Comparison of ENCODE assay signal across 9 cellular contexts in genomic region chr5:72234265-72234700, GRCh38.
DNase-seq lines count a peak whose midpoint lies in the region; ATAC-seq and TF ChIP-seq lines count a peak whose summit lies in the region.
"Had no signal": no experiment of that assay in that cellular context is flagged by ENCODE, and none has a peak within 500 bp of the region (broad histone marks: within the 10 kb centered on the region; RNA-seq: fewer than 3 reads in every experiment).

No MANE protein-coding gene starts in this region.

- H3K4ac ChIP-seq in IMR-90 (ENCODE audit: low read depth, low read length) = no peak overlapping the region

- no peak overlapping the region for H2BK15ac ChIP-seq in IMR-90 (ENCODE audit: low read depth, low read length)

- TF ChIP-seq CTCF in IMR-90 (conservative IDR thresholded peaks at IDR 0.05; ENCODE audit: low read depth, low read length) = no peak

- ATAC-seq in activated CD4-positive, alpha-beta T cell treated with anti-CD3 and anti-CD28 coated beads for 36 hours = peak; percentile 94
- ATAC-seq in GM21723 (IDR thresholded peaks at IDR 0.05; ENCODE audit: unreplicated experiment) = peak; percentile 87
- ATAC-seq in IMR-90 (ENCODE audit: low read depth) = peak; percentile 82
- ATAC-seq in Right ventricle myocardium superior (ENCODE audit: poor library complexity) = no peak

- no peak overlapping the region for H3K4me2 ChIP-seq in IMR-90 (ENCODE audit: low read depth, low read length)

- H3K4me1 Mint-ChIP-seq in activated CD4-positive, alpha-beta T cell treated with anti-CD3 and anti-CD28 coated beads for 36 hours = peaks cover 40% of the 10 kb centered on the region

- H4K5ac ChIP-seq in IMR-90 (ENCODE audit: low read depth, low read length) = no peak overlapping the region

- POLR2A ChIA-PET in activated CD4-positive, alpha-beta T cell treated with anti-CD3 and anti-CD28 coated beads for 36 hours (lab: Charles Lee) = interaction anchor here (0.9 to 1.2 kb wide), 3 partner anchors 10 to 86 kb away, joined by 3 to 6 read pairs (median 5); partner anchors contain the start of genes MRPS27 and PTCD2
- POLR2A ChIA-PET in IMR-90 (lab: Charles Lee; ENCODE audit: unreplicated experiment) = no interaction called here

- H4K20me1 ChIP-seq in IMR-90 (ENCODE audit: insufficient read depth, low read length) = no peaks in the 10 kb centered on the region

- H3K79me1 ChIP-seq in IMR-90 (ENCODE audit: low read depth in 1 of 2, low read length in 2 of 2) = peaks cover 22 to 25% of the 10 kb centered on the region in 2 experiments

- no peak overlapping the region for H4K8ac ChIP-seq in IMR-90 (ENCODE audit: low read depth in 2 of 2, low read length in 2 of 2)

- no peak overlapping the region for H3K18ac ChIP-seq in IMR-90 (ENCODE audit: low read depth, low read length)

- BruUV-seq in IMR-90 (replicated peaks; lab: Mats Ljungman, UMichigan) = no TSS peak

- TF ChIP-seq RAD21 in IMR-90 (IDR thresholded peaks at IDR 0.05; ENCODE audit: low read length) = no peak

- H2BK5ac ChIP-seq in IMR-90 (ENCODE audit: low read depth, low read length, poor library complexity, severe bottlenecking) = no peak overlapping the region

- no peak overlapping the region for H3K4me3 Mint-ChIP-seq in activated CD4-positive, alpha-beta T cell treated with anti-CD3 and anti-CD28 coated beads for 36 hours
- H3K4me3 Mint-ChIP-seq: dendritic cell treated with granulocyte-macrophage colony-stimulating factor and Interleukin-4, amounts not matched to agents 40 ng/mL and 50 ng/mL, for 4 days had no signal

- intact Hi-C loops in activated CD4-positive, alpha-beta T cell treated with anti-CD3 and anti-CD28 coated beads for 36 hours (cut with DNase I, micrococcal nuclease) = loop anchor here (1.0 to 5.0 kb wide), 2 partner anchors 73 to 95 kb away; no protein-coding TSS in a partner anchor
- intact Hi-C loops in IMR-90 (cut with micrococcal nuclease) (no loop called here), Right ventricle myocardium superior (cut with DNase I) (no loop called here)

- dilution Hi-C loops in IMR-90 (cut with HindIII; ENCODE audit: low sequenced_read_pairs, unreplicated experiment) = no loop called here

- no peak overlapping the region for H2AK9ac ChIP-seq in IMR-90 (replicated peaks; ENCODE audit: low read depth, low read length, poor library complexity)

- peaks cover 4% of the 10 kb centered on the region; the same call in 1 of the 2 replicates for H3K4me1 ChIP-seq in IMR-90 (ENCODE audit: control insufficient read depth, insufficient read depth, low read length)

- H3K27me3 ChIP-seq in IMR-90 (ENCODE audit: control insufficient read depth, insufficient read depth, low read length) = no peaks in the 10 kb centered on the region

- CTCF ChIA-PET in activated CD4-positive, alpha-beta T cell treated with anti-CD3 and anti-CD28 coated beads for 36 hours (lab: Charles Lee) = interaction anchor here (0.6 to 1.4 kb wide), 4 partner anchors 9 to 101 kb away, joined by 3 read pairs; no protein-coding TSS in a partner anchor
- CTCF ChIA-PET in IMR-90 (lab: Yijun Ruan, JAX) = interaction anchor here (0.9 kb wide), 1 partner anchor 10 kb away, joined by 3 read pairs; no protein-coding TSS in a partner anchor

- H3K27me3 Mint-ChIP-seq in activated CD4-positive, alpha-beta T cell treated with anti-CD3 and anti-CD28 coated beads for 36 hours = no peaks in the 10 kb centered on the region
- H3K27me3 Mint-ChIP-seq: dendritic cell treated with granulocyte-macrophage colony-stimulating factor and Interleukin-4, amounts not matched to agents 40 ng/mL and 50 ng/mL, for 4 days had no signal

- no peak overlapping the region for H3K14ac ChIP-seq in IMR-90 (replicated peaks; ENCODE audit: low read depth, low read length)

- no peaks in the 10 kb centered on the region for H3K9me3 ChIP-seq in IMR-90 (ENCODE audit: control insufficient read depth, insufficient read depth, low read length)

- no peaks in the 10 kb centered on the region for H3K9me3 Mint-ChIP-seq in activated CD4-positive, alpha-beta T cell treated with anti-CD3 and anti-CD28 coated beads for 36 hours (ENCODE audit: low read depth)
- H3K9me3 Mint-ChIP-seq: dendritic cell treated with granulocyte-macrophage colony-stimulating factor and Interleukin-4, amounts not matched to agents 40 ng/mL and 50 ng/mL, for 4 days had no signal

- peak; percentile 32 for DNase-seq in activated CD4-positive, alpha-beta T cell treated with anti-CD3 and anti-CD28 coated beads for 36 hours
- no peak for DNase-seq in activated CD4-positive, alpha-beta T cell treated with anti-CD3 and anti-CD28 coated beads for 48 hours
- DNase-seq in IMR-90 (peak; percentile 73), amniotic epithelial cell (ENCODE audit: low read depth) (peak; percentile 69), renal cortical epithelial cell (ENCODE audit: low read depth) (peak; percentile 55), cerebellar cortex (ENCODE audit: low spot score) (no peak), Right ventricle myocardium superior (no peak)

- no peak overlapping the region for H4K91ac ChIP-seq in IMR-90 (ENCODE audit: insufficient read depth, low read depth, low read length)

- in situ Hi-C loops in IMR-90 (cut with MboI; ENCODE audit: low sequenced_read_pairs) = no loop called here

- no peak overlapping the region for H2AFZ ChIP-seq in IMR-90 (replicated peaks; ENCODE audit: low read length, poor library complexity)

- no peak overlapping the region for H3K27ac Mint-ChIP-seq in activated CD4-positive, alpha-beta T cell treated with anti-CD3 and anti-CD28 coated beads for 36 hours
- H3K27ac Mint-ChIP-seq: dendritic cell treated with granulocyte-macrophage colony-stimulating factor and Interleukin-4, amounts not matched to agents 40 ng/mL and 50 ng/mL, for 4 days had no signal

- no peak overlapping the region for H2AK5ac ChIP-seq in IMR-90 (ENCODE audit: low read depth, low read length)

- peaks cover 65% of the 10 kb centered on the region for H3K36me3 Mint-ChIP-seq in activated CD4-positive, alpha-beta T cell treated with anti-CD3 and anti-CD28 coated beads for 36 hours (ENCODE audit: low read depth)

- peaks cover 4% of the 10 kb centered on the region for H3K36me3 ChIP-seq in IMR-90 (ENCODE audit: control insufficient read depth, insufficient read depth, low read length)

- H3K23ac ChIP-seq in IMR-90 (ENCODE audit: low read depth, low read length) = no peak overlapping the region

- H2BK20ac ChIP-seq in IMR-90 (ENCODE audit: low read depth, low read length) = no peak overlapping the region

- no peak for TF ChIP-seq POLR2A in IMR-90 (IDR thresholded peaks at IDR 0.05; ENCODE audit: low read depth, low read length)

- H3K4me3 ChIP-seq in IMR-90 (ENCODE audit: insufficient read depth, low read depth, low read length) = no peak overlapping the region

- H3K56ac ChIP-seq in IMR-90 (ENCODE audit: extremely low read depth, insufficient read depth, low read length) = no peak overlapping the region

- peaks cover 2% of the 10 kb centered on the region; the same call in 1 of the 2 replicates for H3K9me1 ChIP-seq in IMR-90 (ENCODE audit: insufficient read depth, low read length)

- H3K27ac ChIP-seq in IMR-90 (ENCODE audit: insufficient read depth, low read length) = no peak overlapping the region

- no peak overlapping the region for H3K9ac ChIP-seq in IMR-90 (ENCODE audit: low read depth, low read length)

- no peak overlapping the region for H2BK120ac ChIP-seq in IMR-90 (ENCODE audit: low read depth, low read length)

TF ChIP-seq in IMR-90, 13 proteins besides CTCF, POLR2A, EP300 and RAD21:
- no peak for TF ChIP-seq RCOR1 (IDR thresholded peaks at IDR 0.05; ENCODE audit: insufficient replicate concordance, low read length)
- TF ChIP-seq NFE2L2 (IDR thresholded peaks at IDR 0.05; ENCODE audit: low read depth, low read length) = peak; percentile 60
- TF ChIP-seq ELK1 (IDR thresholded peaks at IDR 0.05; ENCODE audit: borderline replicate concordance, low read depth, low read length) = no peak
- TF ChIP-seq SMC3 (IDR thresholded peaks at IDR 0.05; ENCODE audit: low read depth, low read length) = no peak
- TF ChIP-seq RFX5 (IDR thresholded peaks at IDR 0.05; ENCODE audit: low read depth, low read length) = no peak
- TF ChIP-seq FOS (IDR thresholded peaks at IDR 0.05; ENCODE audit: low read depth, low read length) = peak; percentile 55; the same call in 1 of the 2 replicates
- peak; percentile 58 for TF ChIP-seq BHLHE40 (IDR thresholded peaks at IDR 0.05; ENCODE audit: low read depth, low read length)
- TF ChIP-seq CEBPB (IDR thresholded peaks at IDR 0.05; ENCODE audit: low read depth, low read length) = peak; percentile 56; the same call in 1 of the 2 replicates
- TF ChIP-seq MAFK (IDR thresholded peaks at IDR 0.05; ENCODE audit: low read depth, low read length) = no peak; the same call in 1 of the 2 replicates
- no peak for TF ChIP-seq USF2 (IDR thresholded peaks at IDR 0.05; ENCODE audit: low read depth, low read length)
- no peak for TF ChIP-seq MAZ (IDR thresholded peaks at IDR 0.05; ENCODE audit: borderline replicate concordance, low read depth, low read length)
- TF ChIP-seq MXI1 (IDR thresholded peaks at IDR 0.05; ENCODE audit: borderline replicate concordance, low read depth, low read length) = no peak
- TF ChIP-seq CHD1 (IDR thresholded peaks at IDR 0.05; ENCODE audit: low read depth, low read length) = no peak

Comparison
In these comparisons a context has a peak if more than half of its experiments do, and no peak if none do; other contexts are left out.
1. DNase-seq: peak in activated CD4-positive, alpha-beta T cell treated with anti-CD3 and anti-CD28 coated beads for 36 hours (single experiment), IMR-90 (single experiment), amniotic epithelial cell (single experiment) and renal cortical epithelial cell (single experiment); none in activated CD4-positive, alpha-beta T cell treated with anti-CD3 and anti-CD28 coated beads for 48 hours (single experiment), cerebellar cortex (single experiment) and Right ventricle myocardium superior (single experiment).
2. intact Hi-C loops: an anchor here in activated CD4-positive, alpha-beta T cell treated with anti-CD3 and anti-CD28 coated beads for 36 hours (1.0 to 5.0 kb wide); none called in IMR-90 and Right ventricle myocardium superior.